ENCODE assay signal across 8 cellular contexts in the genomic region with DNA sequence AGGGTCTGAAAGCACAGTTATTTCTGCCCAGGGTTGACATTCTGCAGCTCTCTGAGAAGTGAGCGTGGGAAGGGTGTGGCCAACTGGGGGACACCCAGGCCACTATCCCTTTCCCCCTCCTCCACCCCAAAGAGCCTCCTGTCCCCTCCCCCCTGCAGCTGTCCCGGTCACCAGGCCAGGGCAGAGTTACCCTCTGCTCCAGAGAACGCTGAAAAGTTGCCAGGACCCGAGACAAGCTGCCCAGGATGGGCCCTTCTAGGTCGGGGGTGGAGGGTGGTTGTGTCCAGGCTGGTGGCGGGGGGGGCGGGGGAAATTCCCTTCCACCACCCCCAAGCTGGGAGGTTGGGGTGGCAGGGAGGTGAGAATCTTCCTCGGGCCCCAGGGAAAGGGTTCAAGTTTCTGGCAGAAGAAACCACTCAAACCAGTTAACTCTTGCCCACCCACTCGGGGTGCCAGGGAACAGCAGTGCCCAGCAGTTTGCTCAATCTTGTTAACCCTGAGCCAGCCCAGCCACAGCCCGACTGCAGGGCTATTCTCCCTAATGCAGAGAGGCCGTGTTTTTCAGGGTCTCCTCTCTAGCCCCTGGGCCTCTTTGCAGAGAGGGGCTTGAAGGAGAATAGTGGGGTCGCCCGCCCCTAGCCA. TPM values are rescaled to one million over a fixed set of nuclear protein-coding genes. Genes with fewer than 3 reads are reported as not detected.
DNase-seq lines count a peak whose midpoint lies in the region; ATAC-seq and TF ChIP-seq lines count a peak whose summit lies in the region.

No MANE protein-coding gene starts in this region.

- ATAC-seq in stimulated activated naive CD8-positive, alpha-beta T cell treated with anti-CD3 and anti-CD28 coated beads, Interleukin-15, Interleukin-2, amounts not matched to agents 100 U/mL and 50 U/mL, for 24 hours = no peak
- no peak for ATAC-seq in GM18909 (IDR thresholded peaks at IDR 0.05; ENCODE audit: poor library complexity, unreplicated experiment)
- no peak for ATAC-seq in HG02763 (IDR thresholded peaks at IDR 0.05; ENCODE audit: unreplicated experiment)

- peak overlapping the region; percentile 93 for H3K4me3 ChIP-seq in BJ (ENCODE audit: low read depth, low read length)
- H3K4me3 ChIP-seq in Jurkat, Clone E6-1 (ENCODE audit: low read length) = peak overlapping the region; percentile 65

- peaks cover 17% of the 10 kb centered on the region for H3K36me3 ChIP-seq in BJ (ENCODE audit: control insufficient read depth, insufficient read depth, low read length)

- TF ChIP-seq CTCF in BJ (IDR thresholded peaks at IDR 0.05; ENCODE audit: insufficient read depth, low read depth, low read length) (no peak), GM13977 (IDR thresholded peaks at IDR 0.05; ENCODE audit: extremely low read depth, insufficient read depth, missing control alignments) (no peak)

- in situ Hi-C loops in GM13977 (cut with MboI; ENCODE audit: low pct_unique_long_range_greater_than_20kb, low sequenced_read_pairs, unreplicated experiment) = loop anchor here (10.0 kb wide), 1 partner anchor 51 kb away; no protein-coding TSS in a partner anchor

- CTCF ChIA-PET in BJ (lab: Yijun Ruan, JAX) = interaction anchor here (1.0 to 15.5 kb wide), 7 partner anchors 15 to 116 kb away, joined by 3 to 265 read pairs (median 5); a partner anchor contains a TSS

- no peaks in the 10 kb centered on the region for H3K27me3 ChIP-seq in BJ (ENCODE audit: control insufficient read depth, insufficient read depth, low read length)

- DNase-seq in BJ (ENCODE audit: low read depth) (no peak), amniotic epithelial cell (ENCODE audit: low read depth) (peak; percentile 53), iris pigment epithelial cell (ENCODE audit: low read depth) (peak; percentile 26), GM13977 (ENCODE audit: low spot score) (no peak)
- no peak for DNase-seq in Jurkat, Clone E6-1 (ENCODE audit: low read depth, low spot score)
- DNase-seq in stimulated activated naive CD8-positive, alpha-beta T cell treated with anti-CD3 and anti-CD28 coated beads, Interleukin-15, Interleukin-2, amounts not matched to agents 100 U/mL and 50 U/mL, for 24 hours = peak; percentile 53

- POLR2A ChIA-PET in BJ (lab: Charles Lee) = interaction anchor here (0.7 to 2.1 kb wide), 7 partner anchors 15 to 132 kb away, joined by 3 to 16 read pairs (median 10); a partner anchor contains a TSS

RNA-seq across cellular contexts. Expression of a gene that starts 0.6 kb away (rescaled TPM):
- polyA plus RNA-seq in BJ (2011; rRNA removed) = 9,083 and 9,143 TPM in 2 replicates
- 3,496 and 6,684 TPM in 2 replicates for polyA minus RNA-seq in BJ (2011; rRNA and poly(A)+ RNA removed)
- polyA plus RNA-seq in Jurkat, Clone E6-1 (2012; ENCODE audit: insufficient read depth, insufficient read length) = 25.5 TPM

RNA-seq across cellular contexts. Expression of a gene that starts 10.1 kb away (rescaled TPM):
- polyA plus RNA-seq in BJ (2011; rRNA removed) = 11.0 and 16.5 TPM in 2 replicates
- 6.8 and 8.0 TPM in 2 replicates for polyA minus RNA-seq in BJ (2011; rRNA and poly(A)+ RNA removed)
- 53.5 TPM for polyA plus RNA-seq in Jurkat, Clone E6-1 (2012; ENCODE audit: insufficient read depth, insufficient read length)

RNA-seq across cellular contexts. Expression of a gene that starts 17.5 kb away (rescaled TPM):
- 16.4 and 24.0 TPM in 2 replicates for polyA plus RNA-seq in BJ (2011; rRNA removed)
- polyA minus RNA-seq in BJ (2011; rRNA and poly(A)+ RNA removed) = 5.9 and 11.8 TPM in 2 replicates
- polyA plus RNA-seq in Jurkat, Clone E6-1 (2012; ENCODE audit: insufficient read depth, insufficient read length) = 71.3 TPM

RNA-seq across cellular contexts. Expression of a gene that starts 20.8 kb away (rescaled TPM):
- polyA plus RNA-seq in BJ (2011; rRNA removed) = 52.0 and 73.9 TPM in 2 replicates
- polyA minus RNA-seq in BJ (2011; rRNA and poly(A)+ RNA removed) = 86.6 and 99.0 TPM in 2 replicates
- polyA plus RNA-seq in Jurkat, Clone E6-1 (2012; ENCODE audit: insufficient read depth, insufficient read length) = 40.4 TPM

RNA-seq across cellular contexts. Expression of a gene that starts 36.6 kb away (rescaled TPM):
- polyA plus RNA-seq in BJ (2011; rRNA removed) = 4.7 and 5.8 TPM in 2 replicates
- polyA minus RNA-seq in BJ (2011; rRNA and poly(A)+ RNA removed) = 3.3 and 6.2 TPM in 2 replicates
- 17.7 TPM for polyA plus RNA-seq in Jurkat, Clone E6-1 (2012; ENCODE audit: insufficient read depth, insufficient read length)

Comparison
In these comparisons a context has a peak if more than half of its experiments do, and no peak if none do; other contexts are left out.
1. DNase-seq: peak in amniotic epithelial cell (single experiment), iris pigment epithelial cell (single experiment) and stimulated activated naive CD8-positive, alpha-beta T cell treated with anti-CD3 and anti-CD28 coated beads, Interleukin-15, Interleukin-2, amounts not matched to agents 100 U/mL and 50 U/mL, for 24 hours (single experiment); none in BJ (single experiment), Jurkat, Clone E6-1 (single experiment) and GM13977 (single experiment).